Comparison of ENCODE assay signal across 1 cellular context in genomic region chr3:141306922-141307321, GRCh38.
TF ChIP-seq lines count a peak whose summit lies in the region.

No MANE protein-coding gene starts in this region.

TF ChIP-seq in IMR-90, 13 proteins besides CTCF, POLR2A, EP300 and RAD21:
- TF ChIP-seq BHLHE40 (IDR thresholded peaks at IDR 0.05; ENCODE audit: low read depth, low read length), result no peak
- no peak for TF ChIP-seq MAZ (IDR thresholded peaks at IDR 0.05; ENCODE audit: borderline replicate concordance, low read depth, low read length)
- no peak for TF ChIP-seq SMC3 (IDR thresholded peaks at IDR 0.05; ENCODE audit: low read depth, low read length)
- TF ChIP-seq RCOR1 (IDR thresholded peaks at IDR 0.05; ENCODE audit: insufficient replicate concordance, low read length), result no peak
- TF ChIP-seq, protein P1, sequence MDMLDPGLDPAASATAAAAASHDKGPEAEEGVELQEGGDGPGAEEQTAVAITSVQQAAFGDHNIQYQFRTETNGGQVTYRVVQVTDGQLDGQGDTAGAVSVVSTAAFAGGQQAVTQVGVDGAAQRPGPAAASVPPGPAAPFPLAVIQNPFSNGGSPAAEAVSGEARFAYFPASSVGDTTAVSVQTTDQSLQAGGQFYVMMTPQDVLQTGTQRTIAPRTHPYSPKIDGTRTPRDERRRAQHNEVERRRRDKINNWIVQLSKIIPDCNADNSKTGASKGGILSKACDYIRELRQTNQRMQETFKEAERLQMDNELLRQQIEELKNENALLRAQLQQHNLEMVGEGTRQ (IDR thresholded peaks at IDR 0.05; ENCODE audit: low read depth, low read length), result no peak
- TF ChIP-seq CHD1 (IDR thresholded peaks at IDR 0.05; ENCODE audit: low read depth, low read length), result no peak
- no peak for TF ChIP-seq MAFK (IDR thresholded peaks at IDR 0.05; ENCODE audit: low read depth, low read length)
- TF ChIP-seq RFX5 (IDR thresholded peaks at IDR 0.05; ENCODE audit: low read depth, low read length), result no peak
- no peak for TF ChIP-seq CEBPB (IDR thresholded peaks at IDR 0.05; ENCODE audit: low read depth, low read length)
- TF ChIP-seq NFE2L2 (IDR thresholded peaks at IDR 0.05; ENCODE audit: low read depth, low read length), result no peak
- no peak for TF ChIP-seq MXI1 (IDR thresholded peaks at IDR 0.05; ENCODE audit: borderline replicate concordance, low read depth, low read length)
- no peak for TF ChIP-seq FOS (IDR thresholded peaks at IDR 0.05; ENCODE audit: low read depth, low read length)
